1 cellular context compared by ENCODE assay signal in the genomic region with DNA sequence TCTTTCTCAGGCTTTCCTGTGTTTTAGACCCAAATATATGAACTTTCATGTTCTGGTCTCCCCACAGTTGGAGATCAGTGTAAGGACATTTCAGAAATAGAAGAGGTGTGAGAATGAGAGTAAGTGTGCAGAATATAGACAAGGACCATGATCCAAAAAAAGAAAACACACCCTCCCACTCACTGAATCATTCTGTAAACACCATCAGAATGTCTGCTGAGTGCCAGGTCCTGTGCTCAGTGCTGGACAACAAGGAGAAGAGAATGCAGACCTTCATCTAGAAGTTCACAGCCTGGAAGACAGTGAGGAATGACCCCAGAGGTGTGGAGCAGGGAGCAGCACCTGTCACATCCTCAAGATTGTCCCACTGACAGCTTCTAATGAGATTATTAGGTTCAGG.
TF ChIP-seq lines count a peak whose summit lies in the region.

No MANE protein-coding gene starts in this region.

TF ChIP-seq in HepG2, 621 proteins besides CTCF, POLR2A, EP300 and RAD21:
- TF ChIP-seq AHR (CRISPR knock-in tag; IDR thresholded peaks at IDR 0.05) (no peak), FOXA3 (CRISPR knock-in tag; IDR thresholded peaks at IDR 0.05) (peak; percentile 36; the same call in 1 of the 2 replicates), ZNF605 (CRISPR knock-in tag; IDR thresholded peaks at IDR 0.05) (no peak), FOSL2 (CRISPR knock-in tag; IDR thresholded peaks at IDR 0.05) (peak; percentile 63), IKZF1 (IDR thresholded peaks at IDR 0.05) (no peak), RXRB (CRISPR knock-in tag; IDR thresholded peaks at IDR 0.05; ENCODE audit: borderline replicate concordance) (no peak), KDM1A (CRISPR knock-in tag; IDR thresholded peaks at IDR 0.05) (no peak), ZKSCAN8 (CRISPR knock-in tag; IDR thresholded peaks at IDR 0.05; ENCODE audit: borderline replicate concordance) (no peak), ZMAT3 (CRISPR knock-in tag; conservative IDR thresholded peaks at IDR 0.05) (no peak), NR1H2 (CRISPR knock-in tag; IDR thresholded peaks at IDR 0.05; ENCODE audit: borderline replicate concordance, low read depth) (no peak)
